9 cellular contexts compared by ENCODE assay signal in genomic region chr1:17119744-17120482, GRCh38. TPM values are rescaled to one million over a fixed set of nuclear protein-coding genes. Genes with fewer than 3 reads are reported as not detected.
DNase-seq lines count a peak whose midpoint lies in the region; ATAC-seq and TF ChIP-seq lines count a peak whose summit lies in the region.
"Had no signal": no experiment of that assay in that cellular context is flagged by ENCODE, and none has a peak within 500 bp of the region (broad histone marks: within the 10 kb centered on the region; RNA-seq: fewer than 3 reads in every experiment).

No MANE protein-coding gene starts in this region.

- TF ChIP-seq CTCF in GM12874 (IDR thresholded peaks at IDR 0.05; ENCODE audit: insufficient read depth, low read depth, low read length) (0 out of 2 replicates have a peak, but pooled peaks have one; percentile 12), epithelial cell of proximal tubule (conservative IDR thresholded peaks at IDR 0.05; ENCODE audit: low read depth, low read length) (no peak)

- CTCF ChIA-PET in activated CD8-positive, alpha-beta T cell treated with anti-CD3 and anti-CD28 coated beads, Interleukin-2, amount 10 ng/mL, durations not matched to agents 7 days and 5 days (lab: Charles Lee), result interaction anchor here (0.9 kb wide), 1 partner anchor 18 kb away, joined by 3 read pairs; no protein-coding TSS in a partner anchor

- no peaks in the 10 kb centered on the region for H3K36me3 Mint-ChIP-seq in activated CD8-positive, alpha-beta T cell treated with anti-CD3 and anti-CD28 coated beads, Interleukin-2, amount 10 ng/mL, durations not matched to agents 7 days and 5 days (ENCODE audit: low read depth)
- H3K36me3 Mint-ChIP-seq: activated naive CD8-positive, alpha-beta T cell treated with anti-CD3 and anti-CD28 coated beads, Interleukin-2, amount 10 ng/mL, durations not matched to agents 7 days and 5 days had no signal

- H3K27me3 ChIP-seq in rectal smooth muscle tissue (ENCODE audit: control insufficient read depth, insufficient read depth, low read length), result peaks cover 8% of the 10 kb centered on the region

- ATAC-seq in activated CD8-positive, alpha-beta T cell treated with anti-CD3 and anti-CD28 coated beads, Interleukin-2, amount 10 ng/mL, durations not matched to agents 7 days and 5 days, result no peak

- POLR2A ChIA-PET in activated CD8-positive, alpha-beta T cell treated with anti-CD3 and anti-CD28 coated beads, Interleukin-2, amount 10 ng/mL, durations not matched to agents 7 days and 5 days (lab: Charles Lee), result no interaction called here

- H3K27ac Mint-ChIP-seq in activated CD8-positive, alpha-beta T cell treated with anti-CD3 and anti-CD28 coated beads, Interleukin-2, amount 10 ng/mL, durations not matched to agents 7 days and 5 days, result no peak overlapping the region
- H3K27ac Mint-ChIP-seq: activated naive CD8-positive, alpha-beta T cell treated with anti-CD3 and anti-CD28 coated beads, Interleukin-2, amount 10 ng/mL, durations not matched to agents 7 days and 5 days had no signal

- H3K27ac ChIP-seq in rectal smooth muscle tissue (ENCODE audit: low read depth, low read length), result no peak overlapping the region

- H3K4me3 Mint-ChIP-seq in activated CD8-positive, alpha-beta T cell treated with anti-CD3 and anti-CD28 coated beads, Interleukin-2, amount 10 ng/mL, durations not matched to agents 7 days and 5 days, result no peak overlapping the region

- H3K4me1 ChIP-seq in rectal smooth muscle tissue (ENCODE audit: control insufficient read depth, insufficient read depth, low read length), result no peaks in the 10 kb centered on the region

- H3K9ac ChIP-seq in rectal smooth muscle tissue (ENCODE audit: low read length), result no peak overlapping the region

- H3K4me3 ChIP-seq in epithelial cell of proximal tubule (ENCODE audit: low read depth, low read length), result peak overlapping the region; percentile 52
- H3K4me3 ChIP-seq in rectal smooth muscle tissue (ENCODE audit: low read length), result peak overlapping the region; percentile 43

- H3K9me3 Mint-ChIP-seq in activated CD8-positive, alpha-beta T cell treated with anti-CD3 and anti-CD28 coated beads, Interleukin-2, amount 10 ng/mL, durations not matched to agents 7 days and 5 days (ENCODE audit: insufficient read depth), result no peaks in the 10 kb centered on the region
- H3K9me3 Mint-ChIP-seq: activated naive CD8-positive, alpha-beta T cell treated with anti-CD3 and anti-CD28 coated beads, Interleukin-2, amount 10 ng/mL, durations not matched to agents 7 days and 5 days had no signal

- peaks cover 44% of the 10 kb centered on the region for H3K27me3 Mint-ChIP-seq in activated CD8-positive, alpha-beta T cell treated with anti-CD3 and anti-CD28 coated beads, Interleukin-2, amount 10 ng/mL, durations not matched to agents 7 days and 5 days (ENCODE audit: low read depth)

- peaks cover 9% of the 10 kb centered on the region for H3K4me1 Mint-ChIP-seq in activated CD8-positive, alpha-beta T cell treated with anti-CD3 and anti-CD28 coated beads, Interleukin-2, amount 10 ng/mL, durations not matched to agents 7 days and 5 days (ENCODE audit: low read depth)

- DNase-seq in MV-4-11 (lab: John Stamatoyannopoulos, UW) (peak; percentile 52), epithelial cell of proximal tubule (ENCODE audit: low read depth) (no peak), NCI-H2081 (lab: John Stamatoyannopoulos, UW) (no peak), DMS 273 (lab: John Stamatoyannopoulos, UW; ENCODE audit: unreplicated experiment) (no peak), cerebellar nuclear complex (lab: John Stamatoyannopoulos, UW) (no peak)
- no peak for DNase-seq in activated CD8-positive, alpha-beta T cell treated with anti-CD3 and anti-CD28 coated beads, Interleukin-2, amount 10 ng/mL, durations not matched to agents 7 days and 5 days

- H3K36me3 ChIP-seq in rectal smooth muscle tissue (ENCODE audit: control insufficient read depth, insufficient read depth, low read length), result no peaks in the 10 kb centered on the region

RNA-seq across cellular contexts. Expression of gene PADI2, which starts 0.7 kb away (rescaled TPM):
- total RNA-seq in epithelial cell of proximal tubule, result 1.5 and 15.2 TPM in 2 replicates
- not detected for total RNA-seq in activated CD8-positive, alpha-beta T cell treated with anti-CD3 and anti-CD28 coated beads, Interleukin-2, amount 10 ng/mL, durations not matched to agents 7 days and 5 days
